In the genomic region with DNA sequence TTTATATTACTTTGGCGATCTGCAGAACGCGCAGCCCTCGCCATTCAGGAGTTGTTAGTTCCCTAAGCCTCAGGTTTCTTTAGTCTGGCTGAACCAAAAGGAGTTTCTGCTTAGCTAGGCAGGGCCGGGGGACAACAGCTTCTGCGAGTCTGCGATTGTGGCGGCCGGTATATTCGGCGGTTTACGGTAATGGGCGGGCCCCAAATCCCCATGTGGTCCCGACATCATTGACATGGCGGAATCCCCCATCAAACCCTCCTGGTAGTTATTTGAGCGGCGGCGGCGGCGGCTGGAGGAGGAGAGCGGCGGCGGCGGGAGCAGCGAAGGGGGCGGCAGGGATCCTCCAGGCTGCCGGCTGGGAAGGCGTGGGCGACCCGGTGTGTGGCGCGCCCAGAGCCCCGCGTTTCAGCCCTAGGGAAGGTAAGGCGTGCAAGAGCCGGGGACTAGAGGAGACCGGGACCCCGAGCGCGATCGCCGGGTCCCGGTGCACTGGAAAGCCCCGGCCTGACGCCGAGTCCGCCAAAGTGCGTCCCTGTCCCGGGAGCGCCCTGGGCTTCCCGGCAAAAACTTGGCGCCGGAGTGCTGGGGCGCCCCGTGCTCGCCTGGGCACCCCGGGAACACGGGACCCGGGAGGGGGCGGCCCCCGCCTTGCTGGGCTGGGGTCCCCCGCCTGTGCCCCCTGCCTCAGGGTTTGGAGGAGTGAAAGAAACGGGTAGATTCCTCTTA, we compare ENCODE assay signal across 8 cellular contexts. TPM values are rescaled to one million over a fixed set of nuclear protein-coding genes. Genes with fewer than 3 reads are reported as not detected.
DNase-seq lines count a peak whose midpoint lies in the region; ATAC-seq and TF ChIP-seq lines count a peak whose summit lies in the region.

A gene (plus strand): TSS at position 227 of the 726 bp plus-strand sequence. CDS start 72,902 bp downstream, outside the sequence.

- no peak for TF ChIP-seq CTCF in endodermal cell (conservative IDR thresholded peaks at IDR 0.05)

- H3K9me3 Mint-ChIP-seq in activated CD8-positive, alpha-beta memory T cell treated with anti-CD3 and anti-CD28 coated beads, Interleukin-2, amount 10 ng/mL, durations not matched to agents 7 days and 5 days (ENCODE audit: low read depth), result no peaks in the 10 kb centered on the region
- peaks cover 1% of the 10 kb centered on the region for H3K9me3 Mint-ChIP-seq in endodermal cell

- H3K9me3 ChIP-seq in NT2/D1 (ENCODE audit: insufficient read depth, low read length), result peaks cover 9% of the 10 kb centered on the region; the same call in 1 of the 2 replicates
- no peaks in the 10 kb centered on the region for H3K9me3 ChIP-seq in endodermal cell (ENCODE audit: control insufficient read depth, low read length)
- H3K9me3 ChIP-seq in mesodermal cell (ENCODE audit: control insufficient read depth, low read length), result no peaks in the 10 kb centered on the region

- peaks cover 37% of the 10 kb centered on the region for H3K4me1 Mint-ChIP-seq in activated CD8-positive, alpha-beta memory T cell treated with anti-CD3 and anti-CD28 coated beads, Interleukin-2, amount 10 ng/mL, durations not matched to agents 7 days and 5 days
- H3K4me1 Mint-ChIP-seq in endodermal cell, result peaks cover 45% of the 10 kb centered on the region

- H3K36me3 Mint-ChIP-seq in activated CD8-positive, alpha-beta memory T cell treated with anti-CD3 and anti-CD28 coated beads, Interleukin-2, amount 10 ng/mL, durations not matched to agents 7 days and 5 days, result peaks cover 8% of the 10 kb centered on the region
- H3K36me3 Mint-ChIP-seq in endodermal cell (ENCODE audit: low read depth), result peaks cover 9% of the 10 kb centered on the region

- H3K27ac Mint-ChIP-seq in activated CD8-positive, alpha-beta memory T cell treated with anti-CD3 and anti-CD28 coated beads, Interleukin-2, amount 10 ng/mL, durations not matched to agents 7 days and 5 days, result peak within 1 kb of the TSS; percentile 88
- H3K27ac Mint-ChIP-seq in endodermal cell, result peak within 1 kb of the TSS; percentile 95

- H3K4me3 ChIP-seq in NT2/D1 (ENCODE audit: insufficient read length, low read depth), result peak within 1 kb of the TSS; percentile 90
- H3K4me3 ChIP-seq in endodermal cell (ENCODE audit: low read length), result peak within 1 kb of the TSS; percentile 97
- H3K4me3 ChIP-seq in mesodermal cell (ENCODE audit: extremely low read depth, insufficient read depth, low read length, poor library complexity, severe bottlenecking), result peak within 1 kb of the TSS; percentile 98

- ATAC-seq in GM21367 (IDR thresholded peaks at IDR 0.05; ENCODE audit: unreplicated experiment), result peak; percentile 62
- ATAC-seq in activated CD8-positive, alpha-beta memory T cell treated with anti-CD3 and anti-CD28 coated beads, Interleukin-2, amount 10 ng/mL, durations not matched to agents 7 days and 5 days, result peak; percentile 92

- H3K36me3 ChIP-seq in NT2/D1 (ENCODE audit: insufficient read depth, insufficient read length, low read length) (peaks cover 18% of the 10 kb centered on the region), endodermal cell (ENCODE audit: control insufficient read depth, insufficient read depth, low read length) (peaks cover 15% of the 10 kb centered on the region), mesodermal cell (ENCODE audit: control insufficient read depth, insufficient read depth, low read length) (peaks cover 8% of the 10 kb centered on the region)

- CTCF ChIA-PET in activated CD8-positive, alpha-beta memory T cell treated with anti-CD3 and anti-CD28 coated beads, Interleukin-2, amount 10 ng/mL, durations not matched to agents 7 days and 5 days (lab: Charles Lee), result interaction anchor here (0.6 to 0.9 kb wide), 3 partner anchors 11 to 96 kb away, joined by 3 to 4 read pairs (median 3); no protein-coding TSS in a partner anchor

- H3K27me3 ChIP-seq in NT2/D1 (ENCODE audit: insufficient read depth, insufficient read length) (no peaks in the 10 kb centered on the region), endodermal cell (ENCODE audit: control insufficient read depth, insufficient read depth, low read length, poor library complexity, severe bottlenecking) (no peaks in the 10 kb centered on the region)

- H3K9ac ChIP-seq in NT2/D1 (ENCODE audit: insufficient read length, low read depth) (peak within 1 kb of the TSS; percentile 97), endodermal cell (ENCODE audit: extremely low read depth, low read length, poor library complexity, severe bottlenecking) (peak within 1 kb of the TSS; percentile 98)

- peak within 1 kb of the TSS; percentile 91 for H3K27ac ChIP-seq in endodermal cell (ENCODE audit: low read depth, low read length)
- peak within 1 kb of the TSS; percentile 98 for H3K27ac ChIP-seq in mesodermal cell (ENCODE audit: low read depth, low read length, severe bottlenecking)

- DNase-seq in COLO829 (ENCODE audit: low spot score) (peak; percentile 91), HUDEP-2 (lab: John Stamatoyannopoulos, UW; ENCODE audit: unreplicated experiment in 76 of 76) (peak in 75 of 76 experiments; percentile 9 to 92 (median 83)), NT2/D1 (ENCODE audit: low read depth, low spot score) (peak; percentile 93), endodermal cell (peak; percentile 98)
- DNase-seq in activated CD8-positive, alpha-beta memory T cell treated with anti-CD3 and anti-CD28 coated beads, Interleukin-2, amount 10 ng/mL, durations not matched to agents 7 days and 5 days, result peak; percentile 94
- DNase-seq in stimulated activated CD8-positive, alpha-beta memory T cell treated with anti-CD3 and anti-CD28 coated beads, Interleukin-15, amount 100 ng/mL, for 4 hours (ENCODE audit: low read depth in 2 of 2), result peak; percentile 79 to 84

- peak within 1 kb of the TSS; percentile 86 for H3K4me3 Mint-ChIP-seq in activated CD8-positive, alpha-beta memory T cell treated with anti-CD3 and anti-CD28 coated beads, Interleukin-2, amount 10 ng/mL, durations not matched to agents 7 days and 5 days
- peak within 1 kb of the TSS; percentile 84 for H3K4me3 Mint-ChIP-seq in endodermal cell

- H3K4me1 ChIP-seq in NT2/D1 (ENCODE audit: insufficient read depth, insufficient read length) (no peaks in the 10 kb centered on the region), endodermal cell (ENCODE audit: control insufficient read depth, insufficient read depth, low read length) (peaks cover 4% of the 10 kb centered on the region), mesodermal cell (ENCODE audit: control insufficient read depth, insufficient read depth, low read length, poor library complexity, severe bottlenecking) (peaks cover 20% of the 10 kb centered on the region)

- 0% methylated on average over 27 to 62 of the region's 63 CpGs for WGBS in endodermal cell (ENCODE audit: insufficient coverage in 1 of 2, insufficient read length in 1 of 2), 2 experiments
- 0 to 1% methylated on average over 49 to 56 of the region's 63 CpGs for WGBS in mesodermal cell (ENCODE audit: insufficient coverage in 2 of 2), 2 experiments

- H3K27me3 Mint-ChIP-seq in activated CD8-positive, alpha-beta memory T cell treated with anti-CD3 and anti-CD28 coated beads, Interleukin-2, amount 10 ng/mL, durations not matched to agents 7 days and 5 days, result no peaks in the 10 kb centered on the region
- no peaks in the 10 kb centered on the region for H3K27me3 Mint-ChIP-seq in endodermal cell (ENCODE audit: insufficient read depth)

RNA-seq across cellular contexts. Expression of the gene that starts here (rescaled TPM):
- total RNA-seq in activated CD8-positive, alpha-beta memory T cell treated with anti-CD3 and anti-CD28 coated beads, Interleukin-2, amount 10 ng/mL, durations not matched to agents 7 days and 5 days, result 10 to 100 TPM; 25.4 to 31.1 TPM
- 100 to 1,000 TPM in 1 of 2 donors, 10 to 100 TPM in 1; 80.6 to 107 TPM for total RNA-seq in endodermal cell
- 31.9 TPM for polyA plus RNA-seq in endodermal cell (2013, experiment 1 of 2)
- polyA plus RNA-seq in endodermal cell (2013, experiment 2 of 2), result 32.7 TPM
- polyA plus RNA-seq in mesodermal cell (2013, experiment 1 of 2), result 65.4 TPM
- 55.8 TPM for polyA plus RNA-seq in mesodermal cell (2013, experiment 2 of 2)

Comparison
In these comparisons a context has a peak if more than half of its experiments do, and no peak if none do; other contexts are left out.
1. Peak in every context shown above with its lines: DNase-seq, ATAC-seq, H3K4me3 ChIP-seq and H3K27ac ChIP-seq.